18 cellular contexts compared by ENCODE assay signal in the genomic region with DNA sequence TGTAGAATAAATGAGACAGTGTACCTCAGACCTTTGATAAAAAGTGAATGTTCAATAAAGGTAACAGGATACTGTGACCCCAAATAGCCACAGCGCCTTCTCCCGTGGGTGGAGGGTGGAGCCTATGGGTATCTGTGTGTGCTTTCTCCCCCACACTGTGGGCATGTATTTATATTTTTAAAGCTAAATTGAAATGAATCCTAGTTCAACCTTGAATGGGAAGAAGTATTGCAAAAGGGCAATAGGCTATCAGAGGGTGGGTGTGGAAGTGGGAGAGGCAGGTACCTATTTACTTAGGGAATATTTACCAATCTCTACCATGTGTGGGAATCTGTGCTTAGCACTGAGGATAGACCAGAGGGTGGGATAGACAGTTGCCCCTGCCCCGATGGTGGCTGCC.
DNase-seq lines count a peak whose midpoint lies in the region; ATAC-seq, FAIRE-seq and TF ChIP-seq lines count a peak whose summit lies in the region.
"Had no signal": no experiment of that assay in that cellular context is flagged by ENCODE, and none has a peak within 500 bp of the region (broad histone marks: within the 10 kb centered on the region; RNA-seq: fewer than 3 reads in every experiment).

No MANE protein-coding gene starts in this region.

- H4K91ac ChIP-seq in IMR-90 (ENCODE audit: insufficient read depth, low read depth, low read length) = no peak overlapping the region
- H4K91ac ChIP-seq in neuronal stem cell (ENCODE audit: low read depth, low read length, poor library complexity) = no peak overlapping the region

- H2AK9ac ChIP-seq in IMR-90 (replicated peaks; ENCODE audit: low read depth, low read length, poor library complexity) = no peak overlapping the region

- H2AK5ac ChIP-seq in IMR-90 (ENCODE audit: low read depth, low read length) = peak overlapping the region; percentile 14; the same call in 1 of the 2 replicates
- no peak overlapping the region for H2AK5ac ChIP-seq in neuronal stem cell (ENCODE audit: low read depth, low read length)

- H3K36me3 ChIP-seq in CD4-positive, CD25-positive, alpha-beta regulatory T cell (ENCODE audit: control insufficient read depth, insufficient read depth, low read length) = no peaks in the 10 kb centered on the region
- H3K36me3 ChIP-seq in IMR-90 (ENCODE audit: control insufficient read depth, insufficient read depth, low read length) (no peaks in the 10 kb centered on the region), neuronal stem cell (replicated peaks in 1 of 2; ENCODE audit: control insufficient read depth in 2 of 2, insufficient read depth in 2 of 2, low read length in 2 of 2) (no peaks in the 10 kb centered on the region), psoas muscle (ENCODE audit: insufficient read depth in 1 of 2, low read depth in 1 of 2) (no peaks in the 10 kb centered on the region)

- H3K9ac ChIP-seq in IMR-90 (ENCODE audit: low read depth, low read length) (no peak overlapping the region), neuronal stem cell (ENCODE audit: low read depth, low read length, poor library complexity) (no peak overlapping the region)

- peaks cover 20 to 55% (median 43%) of the 10 kb centered on the region in 4 donors for H3K4me1 Mint-ChIP-seq in CD4-positive, CD25-positive, alpha-beta regulatory T cell

- intact Hi-C loops in IMR-90 (cut with micrococcal nuclease) (no loop called here), psoas muscle (cut with DNase I) (no loop called here)

- H3K27me3 Mint-ChIP-seq in CD4-positive, CD25-positive, alpha-beta regulatory T cell = no peaks in the 10 kb centered on the region

- H3K27me3 ChIP-seq in CD4-positive, CD25-positive, alpha-beta regulatory T cell (ENCODE audit: control insufficient read depth, insufficient read depth, low read length) = no peaks in the 10 kb centered on the region
- H3K27me3 ChIP-seq in IMR-90 (ENCODE audit: control insufficient read depth, insufficient read depth, low read length) (no peaks in the 10 kb centered on the region), neuronal stem cell (ENCODE audit: control insufficient read depth in 3 of 3, insufficient read depth in 3 of 3, low read depth in 1 of 3, low read length in 3 of 3) (no peaks in the 10 kb centered on the region), psoas muscle (ENCODE audit: insufficient read depth in 3 of 3, low read length in 2 of 3) (no peaks in the 10 kb centered on the region)
- H3K27me3 ChIP-seq: body of pancreas had no signal

- H3K79me1 ChIP-seq in IMR-90 (ENCODE audit: low read depth in 1 of 2, low read length in 2 of 2) (0 out of 4 replicates have a peak, but pooled peaks cover 0 to 8% of the 10 kb centered on the region in 2 experiments), neuronal stem cell (ENCODE audit: low read depth, low read length) (no peaks in the 10 kb centered on the region)

- H3K9me3 ChIP-seq in CD4-positive, CD25-positive, alpha-beta regulatory T cell (ENCODE audit: control insufficient read depth in 2 of 2, low read length in 2 of 2) = no peaks in the 10 kb centered on the region
- H3K9me3 ChIP-seq in IMR-90 (ENCODE audit: control insufficient read depth, insufficient read depth, low read length) (no peaks in the 10 kb centered on the region), neuronal stem cell (replicated peaks in 1 of 2; ENCODE audit: control insufficient read depth in 2 of 2, insufficient read depth in 1 of 2, low read depth in 1 of 2, low read length in 2 of 2) (no peaks in the 10 kb centered on the region), psoas muscle (no peaks in the 10 kb centered on the region)
- H3K9me3 ChIP-seq: body of pancreas had no signal

- FAIRE-seq in urothelium cell line (lab: Jason Lieb, UNC) = no peak
- FAIRE-seq: H1 had no signal

- DNase-seq in CD4-positive, CD25-positive, alpha-beta regulatory T cell = no peak
- DNase-seq in IMR-90 (no peak), neuronal stem cell (ENCODE audit: low spot score) (no peak), urothelium cell line (ENCODE audit: low spot score) (no peak), psoas muscle (no peak), hypothalamus (lab: John Stamatoyannopoulos, UW) (no peak)
- DNase-seq: activated CD4-positive, CD25-positive, alpha-beta regulatory T cell; body of pancreas; EL; left ventricle myocardium superior; NCI-H2107; NCI-H748 treated with DMSO at 0.1 percent for 48 hours; nephron progenitor cell; right cardiac atrium; stimulated activated CD4-positive, alpha-beta T cell treated with anti-CD3 and anti-CD28 coated beads, Interleukin-4, amount 100 ng/mL, for 1 hour had no signal

- peak overlapping the region; percentile 55 for H3K27ac ChIP-seq in CD4-positive, CD25-positive, alpha-beta regulatory T cell (ENCODE audit: insufficient read depth, low read length, poor library complexity, severe bottlenecking)
- H3K27ac ChIP-seq in IMR-90 (ENCODE audit: insufficient read depth, low read length) = no peak overlapping the region
- H3K27ac ChIP-seq in cingulate gyrus (ENCODE audit: low read depth, low read length) = peak overlapping the region; percentile 12
- no peak overlapping the region for H3K27ac ChIP-seq in neuronal stem cell (replicated peaks; ENCODE audit: low read length)
- no peak overlapping the region for H3K27ac ChIP-seq in psoas muscle
- H3K27ac ChIP-seq: body of pancreas had no signal

- H2BK15ac ChIP-seq in IMR-90 (ENCODE audit: low read depth, low read length) (no peak overlapping the region), neuronal stem cell (ENCODE audit: low read length) (no peak overlapping the region)

- H2BK5ac ChIP-seq in IMR-90 (ENCODE audit: low read depth, low read length, poor library complexity, severe bottlenecking) (no peak overlapping the region), neuronal stem cell (ENCODE audit: low read length) (no peak overlapping the region)

- no peak overlapping the region for H2BK12ac ChIP-seq in neuronal stem cell (ENCODE audit: low read length)

- no peak overlapping the region for H3K56ac ChIP-seq in IMR-90 (ENCODE audit: extremely low read depth, insufficient read depth, low read length)

- H3K14ac ChIP-seq in IMR-90 (replicated peaks; ENCODE audit: low read depth, low read length) (no peak overlapping the region), neuronal stem cell (ENCODE audit: low read length) (no peak overlapping the region)

- no peak overlapping the region for H4K8ac ChIP-seq in IMR-90 (ENCODE audit: low read depth in 2 of 2, low read length in 2 of 2)
- H4K8ac ChIP-seq in neuronal stem cell (ENCODE audit: low read depth, low read length) = no peak overlapping the region

- dilution Hi-C loops in IMR-90 (cut with HindIII; ENCODE audit: low sequenced_read_pairs, unreplicated experiment) = no loop called here

- H3K4ac ChIP-seq in IMR-90 (ENCODE audit: low read depth, low read length) = no peak overlapping the region
- H3K4ac ChIP-seq in neuronal stem cell (ENCODE audit: low read length) = no peak overlapping the region

- TF ChIP-seq POLR2A in IMR-90 (IDR thresholded peaks at IDR 0.05; ENCODE audit: low read depth, low read length) = no peak

- peak overlapping the region; percentile 96 to 98 (median 96) for H3K27ac Mint-ChIP-seq in CD4-positive, CD25-positive, alpha-beta regulatory T cell

- CTCF ChIA-PET in IMR-90 (lab: Yijun Ruan, JAX) = no interaction called here

- H2AFZ ChIP-seq in IMR-90 (replicated peaks; ENCODE audit: low read length, poor library complexity) (no peak overlapping the region), neuronal stem cell (ENCODE audit: low read length) (peak overlapping the region; percentile 10)

- in situ Hi-C loops in IMR-90 (cut with MboI; ENCODE audit: low sequenced_read_pairs) = no loop called here

- no peak overlapping the region for H3K4me3 ChIP-seq in CD4-positive, CD25-positive, alpha-beta regulatory T cell (ENCODE audit: low read depth, low read length)
- no peak overlapping the region for H3K4me3 ChIP-seq in IMR-90 (ENCODE audit: insufficient read depth, low read depth, low read length)
- no peak overlapping the region for H3K4me3 ChIP-seq in neuronal stem cell (ENCODE audit: low read length in 2 of 2)
- no peak overlapping the region for H3K4me3 ChIP-seq in psoas muscle
- H3K4me3 ChIP-seq: body of pancreas had no signal

- H2BK20ac ChIP-seq in IMR-90 (ENCODE audit: low read depth, low read length) = no peak overlapping the region

- ATAC-seq in CD4-positive, CD25-positive, alpha-beta regulatory T cell (ENCODE audit: low read depth in 2 of 2) = no peak
- no peak for ATAC-seq in IMR-90 (ENCODE audit: low read depth)
- no peak for ATAC-seq in psoas muscle
- ATAC-seq in HG02938 (IDR thresholded peaks at IDR 0.05; ENCODE audit: unreplicated experiment) = no peak
- ATAC-seq: body of pancreas, left ventricle myocardium superior, right cardiac atrium had no signal

- H4K20me1 ChIP-seq in IMR-90 (ENCODE audit: insufficient read depth, low read length) = no peaks in the 10 kb centered on the region

- H3K4me2 ChIP-seq in IMR-90 (ENCODE audit: low read depth, low read length) = no peak overlapping the region
- no peak overlapping the region for H3K4me2 ChIP-seq in neuronal stem cell (ENCODE audit: insufficient read depth, low read length, poor library complexity, severe bottlenecking)

- H3K4me3 Mint-ChIP-seq in CD4-positive, CD25-positive, alpha-beta regulatory T cell = peak overlapping the region in 2 of 4 donors; percentile 65 to 73
- H3K4me3 Mint-ChIP-seq: nephron progenitor cell had no signal

- no peak overlapping the region for H2BK120ac ChIP-seq in IMR-90 (ENCODE audit: low read depth, low read length)
- H2BK120ac ChIP-seq in neuronal stem cell (ENCODE audit: low read depth, low read length) = no peak overlapping the region

- H3K18ac ChIP-seq in IMR-90 (ENCODE audit: low read depth, low read length) = no peak overlapping the region
- H3K18ac ChIP-seq in neuronal stem cell (ENCODE audit: low read length) = no peak overlapping the region

- H4K5ac ChIP-seq in IMR-90 (ENCODE audit: low read depth, low read length) = no peak overlapping the region

- WGBS in IMR-90 (ENCODE audit: extremely low coverage in 2 of 2, insufficient read length in 1 of 2), 2 experiments = no CpG with 5 or more reads among the region's 3 CpGs
- WGBS in neuronal stem cell (ENCODE audit: extremely low coverage in 2 of 2, insufficient read length in 2 of 2, insufficient replicate concordance in 1 of 2), 2 donors = no CpG with 5 or more reads among the region's 3 CpGs
- WGBS in psoas muscle, 3 donors = 81 to 90% (median 84%) methylated on average over 3 of the region's 3 CpGs

- H3K9me3 Mint-ChIP-seq in CD4-positive, CD25-positive, alpha-beta regulatory T cell = peaks cover 0 to 2% (median 0%) of the 10 kb centered on the region in 7 donors
- H3K9me3 Mint-ChIP-seq: nephron progenitor cell had no signal

- BruUV-seq in IMR-90 (replicated peaks; lab: Mats Ljungman, UMichigan) = no TSS peak

- POLR2A ChIA-PET in IMR-90 (lab: Charles Lee; ENCODE audit: unreplicated experiment) = no interaction called here

- H3K9me1 ChIP-seq in IMR-90 (ENCODE audit: insufficient read depth, low read length) = peaks cover 22% of the 10 kb centered on the region

- H3K4me1 ChIP-seq in CD4-positive, CD25-positive, alpha-beta regulatory T cell (ENCODE audit: control insufficient read depth, insufficient read depth, low read length, poor library complexity, severe bottlenecking) = peaks cover 39% of the 10 kb centered on the region
- peaks cover 7% of the 10 kb centered on the region for H3K4me1 ChIP-seq in IMR-90 (ENCODE audit: control insufficient read depth, insufficient read depth, low read length)
- peaks cover 4 to 7% of the 10 kb centered on the region in 2 donors for H3K4me1 ChIP-seq in neuronal stem cell (ENCODE audit: control insufficient read depth in 2 of 2, insufficient read depth in 1 of 2, low read depth in 1 of 2, low read length in 2 of 2)
- peaks cover 6% of the 10 kb centered on the region for H3K4me1 ChIP-seq in psoas muscle
- H3K4me1 ChIP-seq: body of pancreas had no signal

- TF ChIP-seq RAD21 in IMR-90 (IDR thresholded peaks at IDR 0.05; ENCODE audit: low read length) = no peak

- TF ChIP-seq CTCF in IMR-90 (conservative IDR thresholded peaks at IDR 0.05; ENCODE audit: low read depth, low read length) (no peak), psoas muscle (IDR thresholded peaks at IDR 0.05) (no peak)

- H3K23ac ChIP-seq in IMR-90 (ENCODE audit: low read depth, low read length) (no peak overlapping the region), neuronal stem cell (ENCODE audit: low read depth, low read length, poor library complexity) (no peak overlapping the region)

- H3K36me3 Mint-ChIP-seq in CD4-positive, CD25-positive, alpha-beta regulatory T cell = no peaks in the 10 kb centered on the region

Comparison
In these comparisons a context has a peak if more than half of its experiments do, and no peak if none do; other contexts are left out.
1. H3K27ac ChIP-seq: peak in CD4-positive, CD25-positive, alpha-beta regulatory T cell (single experiment) and cingulate gyrus (single experiment); none in IMR-90 (single experiment), neuronal stem cell (single experiment) and psoas muscle (single experiment).